Comparison of ENCODE assay signal across 16 cellular contexts in genomic region chr2:241613018-241613780, GRCh38. TPM values are rescaled to one million over a fixed set of nuclear protein-coding genes. Genes with fewer than 3 reads are reported as not detected.
DNase-seq lines count a peak whose midpoint lies in the region; ATAC-seq and TF ChIP-seq lines count a peak whose summit lies in the region.
"Had no signal": no experiment of that assay in that cellular context is flagged by ENCODE, and none has a peak within 500 bp of the region (broad histone marks: within the 10 kb centered on the region; RNA-seq: fewer than 3 reads in every experiment).

No MANE protein-coding gene starts in this region.

- intact Hi-C loops in heart left ventricle (cut with DNase I) = loop anchor here in 6 of 10 donors (5.0 to 10.0 kb wide), 3 partner anchors 106 to 258 kb away; partner anchors contain the start of genes STK25 (in 4 of the 6) and FARP2 (in 2 of the 6)

- POLR2A ChIA-PET in HEK293 (lab: Yijun Ruan, JAX) = interaction anchor here (0.6 to 0.7 kb wide), 3 partner anchors 25 to 464 kb away, joined by 3 to 5 read pairs (median 4); partner anchors contain the start of gene PASK

- no peak for TF ChIP-seq CTCF in HEK293 (tag by site-specific recombination; IDR thresholded peaks at IDR 0.05)
- TF ChIP-seq CTCF in heart left ventricle (IDR thresholded peaks at IDR 0.05) = no peak

- no peaks in the 10 kb centered on the region for H3K27me3 ChIP-seq in heart left ventricle
- H3K27me3 ChIP-seq in subcutaneous abdominal adipose tissue (ENCODE audit: control insufficient read depth in 5 of 5, insufficient read depth in 4 of 5, low read length in 5 of 5) = no peaks in the 10 kb centered on the region
- H3K27me3 ChIP-seq: ascending aorta, dorsolateral prefrontal cortex, SJCRH30 had no signal

- H3K36me3 ChIP-seq in HEK293 (ENCODE audit: control insufficient read depth in 2 of 2, insufficient read depth in 1 of 2, low read length in 2 of 2) (peaks cover 0 to 16% of the 10 kb centered on the region in 2 experiments; a peak in 2 of 3 replicates), SK-N-MC (ENCODE audit: insufficient read depth, low read length) (peaks cover 6% of the 10 kb centered on the region), heart left ventricle (peaks cover 0 to 3% (median 0%) of the 10 kb centered on the region in 9 donors), subcutaneous abdominal adipose tissue (ENCODE audit: control insufficient read depth in 5 of 5, insufficient read depth in 5 of 5, low read length in 5 of 5) (peaks cover 0 to 3% (median 0%) of the 10 kb centered on the region in 5 donors)
- H3K36me3 ChIP-seq: ascending aorta had no signal

- WGBS in heart left ventricle, 4 donors = 59 to 71% (median 63%) methylated on average over 15 of the region's 15 CpGs

- peak overlapping the region; percentile 20 for H3K9ac ChIP-seq in SK-N-MC (ENCODE audit: insufficient read length)
- peak overlapping the region in 2 of 5 donors; percentile 0 to 47 for H3K9ac ChIP-seq in subcutaneous abdominal adipose tissue (ENCODE audit: low read length in 5 of 5)

- no peak for ATAC-seq in heart left ventricle
- ATAC-seq: stimulated activated effector memory CD8-positive, alpha-beta T cell treated with anti-CD3 and anti-CD28 coated beads, Interleukin-12 subunit alpha, Interleukin-12 subunit beta, amount 100 ng/mL, for 72 hours had no signal

- H3K4me1 ChIP-seq in HEK293 (ENCODE audit: control insufficient read depth, insufficient read depth, low read length) (peaks cover 7% of the 10 kb centered on the region), heart left ventricle (peaks cover 0 to 59% (median 32%) of the 10 kb centered on the region in 12 donors), subcutaneous abdominal adipose tissue (ENCODE audit: control insufficient read depth in 5 of 5, insufficient read depth in 5 of 5, low read length in 5 of 5) (peaks cover 0 to 41% (median 31%) of the 10 kb centered on the region in 5 donors)
- H3K4me1 ChIP-seq: SJCRH30 had no signal

- no peak for DNase-seq in SK-N-MC (ENCODE audit: low read depth, low spot score)
- peak in 2 of 5 donors; percentile 6 to 62 for DNase-seq in heart left ventricle
- no peak for DNase-seq in activated naive CD4-positive, alpha-beta T cell treated with anti-CD3 and anti-CD28 coated beads, Interleukin-2, amount 50 U/mL, for 16 hours
- DNase-seq in DMS114 treated with DMSO at 0.1 percent for 48 hours (lab: John Stamatoyannopoulos, UW; ENCODE audit: unreplicated experiment) = no peak
- no peak for DNase-seq in DMS 273 (lab: John Stamatoyannopoulos, UW; ENCODE audit: unreplicated experiment)
- DNase-seq: activated CD8-positive, alpha-beta memory T cell treated with anti-CD3 and anti-CD28 coated beads for 24 hours; activated effector memory CD4-positive, alpha-beta T cell treated with Interleukin-2 at 50 U/mL for 16 hours; CD4-positive, alpha-beta memory T cell; NCI-H226; SJCRH30 had no signal

- CTCF ChIA-PET in HEK293 (lab: Yijun Ruan, JAX) = interaction anchor here (1.1 kb wide), 1 partner anchor 16 kb away, joined by 5 read pairs; no protein-coding TSS in a partner anchor

- no peak for TF ChIP-seq POLR2A in heart left ventricle (IDR thresholded peaks at IDR 0.05)

- no peak overlapping the region for H3K4me3 ChIP-seq in HEK293 (ENCODE audit: low read depth, low read length)
- peak overlapping the region; percentile 40; the same call in 1 of the 2 replicates for H3K4me3 ChIP-seq in SK-N-MC
- no peak overlapping the region for H3K4me3 ChIP-seq in heart left ventricle
- no peak overlapping the region for H3K4me3 ChIP-seq in subcutaneous abdominal adipose tissue (ENCODE audit: low read depth in 1 of 5, low read length in 5 of 5)
- H3K4me3 ChIP-seq: ascending aorta, dorsolateral prefrontal cortex, lung, SJCRH30 had no signal

- no peaks in the 10 kb centered on the region for H3K9me3 ChIP-seq in HEK293 (ENCODE audit: control insufficient read depth, insufficient read depth, low read depth, low read length)
- no peaks in the 10 kb centered on the region for H3K9me3 ChIP-seq in SK-N-MC (ENCODE audit: low read depth, low read length)
- no peaks in the 10 kb centered on the region for H3K9me3 ChIP-seq in heart left ventricle
- no peaks in the 10 kb centered on the region for H3K9me3 ChIP-seq in subcutaneous abdominal adipose tissue (ENCODE audit: control insufficient read depth in 5 of 5, low read length in 5 of 5)
- H3K9me3 ChIP-seq: ascending aorta, SJCRH30 had no signal

- H3K27ac ChIP-seq in HEK293 (ENCODE audit: extremely low read depth, low read depth, low read length) (no peak overlapping the region), SK-N-MC (peak overlapping the region; percentile 44), heart left ventricle (peak overlapping the region in 9 of 12 donors; percentile 3 to 41 (median 29)), subcutaneous abdominal adipose tissue (ENCODE audit: low read depth, low read length) (peak overlapping the region; percentile 39)
- H3K27ac ChIP-seq: ascending aorta, SJCRH30 had no signal

TF ChIP-seq in HEK293, 187 proteins besides CTCF, POLR2A, EP300 and RAD21:
- TF ChIP-seq, protein P1, sequence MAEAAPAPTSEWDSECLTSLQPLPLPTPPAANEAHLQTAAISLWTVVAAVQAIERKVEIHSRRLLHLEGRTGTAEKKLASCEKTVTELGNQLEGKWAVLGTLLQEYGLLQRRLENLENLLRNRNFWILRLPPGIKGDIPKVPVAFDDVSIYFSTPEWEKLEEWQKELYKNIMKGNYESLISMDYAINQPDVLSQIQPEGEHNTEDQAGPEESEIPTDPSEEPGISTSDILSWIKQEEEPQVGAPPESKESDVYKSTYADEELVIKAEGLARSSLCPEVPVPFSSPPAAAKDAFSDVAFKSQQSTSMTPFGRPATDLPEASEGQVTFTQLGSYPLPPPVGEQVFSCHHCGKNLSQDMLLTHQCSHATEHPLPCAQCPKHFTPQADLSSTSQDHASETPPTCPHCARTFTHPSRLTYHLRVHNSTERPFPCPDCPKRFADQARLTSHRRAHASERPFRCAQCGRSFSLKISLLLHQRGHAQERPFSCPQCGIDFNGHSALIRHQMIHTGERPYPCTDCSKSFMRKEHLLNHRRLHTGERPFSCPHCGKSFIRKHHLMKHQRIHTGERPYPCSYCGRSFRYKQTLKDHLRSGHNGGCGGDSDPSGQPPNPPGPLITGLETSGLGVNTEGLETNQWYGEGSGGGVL (tag by site-specific recombination; IDR thresholded peaks at IDR 0.05) = no peak
- TF ChIP-seq BCL6B (tag by site-specific recombination; IDR thresholded peaks at IDR 0.05) = no peak
- TF ChIP-seq, protein P2, sequence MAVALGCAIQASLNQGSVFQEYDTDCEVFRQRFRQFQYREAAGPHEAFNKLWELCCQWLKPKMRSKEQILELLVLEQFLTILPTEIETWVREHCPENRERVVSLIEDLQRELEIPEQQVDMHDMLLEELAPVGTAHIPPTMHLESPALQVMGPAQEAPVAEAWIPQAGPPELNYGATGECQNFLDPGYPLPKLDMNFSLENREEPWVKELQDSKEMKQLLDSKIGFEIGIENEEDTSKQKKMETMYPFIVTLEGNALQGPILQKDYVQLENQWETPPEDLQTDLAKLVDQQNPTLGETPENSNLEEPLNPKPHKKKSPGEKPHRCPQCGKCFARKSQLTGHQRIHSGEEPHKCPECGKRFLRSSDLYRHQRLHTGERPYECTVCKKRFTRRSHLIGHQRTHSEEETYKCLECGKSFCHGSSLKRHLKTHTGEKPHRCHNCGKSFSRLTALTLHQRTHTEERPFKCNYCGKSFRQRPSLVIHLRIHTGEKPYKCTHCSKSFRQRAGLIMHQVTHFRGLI (tag by site-specific recombination; IDR thresholded peaks at IDR 0.05) = peak; percentile 59
- TF ChIP-seq ZBTB17 (tag by site-specific recombination; IDR thresholded peaks at IDR 0.05) = 0 out of 2 replicates have a peak, but pooled peaks have one; percentile 21

RNA-seq across cellular contexts. Expression of gene THAP4, which starts 23.8 kb away (rescaled TPM):
- total RNA-seq in heart left ventricle = 100 to 1,000 TPM in 1 of 9 donors, 10 to 100 TPM in 8; 61.7 to 106 (median 74.2) TPM
- 100 to 1,000 TPM in 1 of 2 donors, 10 to 100 TPM in 1; 81.5 to 110 TPM for polyA plus RNA-seq in heart left ventricle

RNA-seq across cellular contexts. Expression of gene ATG4B, which starts 24.3 kb away (rescaled TPM):
- total RNA-seq in heart left ventricle = 10 to 100 TPM; 37.8 to 67.9 (median 48.3) TPM
- 10 to 100 TPM; 35.9 to 75.1 TPM for polyA plus RNA-seq in heart left ventricle

RNA-seq across cellular contexts. Expression of gene BOK, which starts 54.7 kb away (rescaled TPM):
- 10 to 100 TPM in 3 of 9 donors, 1 to 10 TPM in 6; 1.7 to 22.3 (median 8.4) TPM for total RNA-seq in heart left ventricle
- 1 to 10 TPM; 1.4 to 9.6 TPM for polyA plus RNA-seq in heart left ventricle
- total RNA-seq: CD4-positive, alpha-beta memory T cell had no signal
- polyA plus RNA-seq: CD4-positive, alpha-beta memory T cell had no signal
